Comparison of ENCODE assay signal across 8 cellular contexts in the genomic region with DNA sequence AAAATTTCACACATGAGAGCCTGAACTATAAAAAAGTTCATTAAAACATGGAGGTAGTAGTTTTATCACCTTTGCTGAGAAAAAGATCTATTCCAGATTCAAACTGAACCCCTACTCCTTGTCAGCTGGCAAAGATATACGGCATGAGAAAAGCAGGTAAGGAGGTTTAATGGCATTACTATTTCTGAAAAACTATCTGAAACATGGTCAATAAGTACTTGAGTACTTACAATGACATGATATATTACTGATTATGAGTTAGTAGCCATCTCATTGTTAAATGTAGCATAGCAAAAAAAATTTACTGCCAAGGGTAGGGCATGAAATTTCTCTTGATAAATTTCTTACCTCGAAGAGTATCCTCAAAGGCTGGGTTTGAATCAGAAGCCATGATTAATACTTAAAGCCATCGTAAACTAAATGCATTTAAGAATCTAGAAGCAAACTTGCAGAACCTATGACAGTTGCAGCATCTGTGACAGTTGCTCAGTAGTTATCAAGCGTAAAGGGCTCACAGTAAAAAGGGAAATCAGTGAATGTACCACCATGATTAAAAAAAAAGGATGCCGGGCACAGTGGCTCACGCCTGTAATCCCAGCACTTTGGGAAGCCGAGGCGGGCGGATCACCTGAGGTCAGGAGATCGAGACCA. TPM values are rescaled to one million over a fixed set of nuclear protein-coding genes. Genes with fewer than 3 reads are reported as not detected.
DNase-seq lines count a peak whose midpoint lies in the region; ATAC-seq and TF ChIP-seq lines count a peak whose summit lies in the region.

No MANE protein-coding gene starts in this region.

- POLR2A ChIA-PET in SK-N-SH (lab: Yijun Ruan, JAX), result no interaction called here

- peak overlapping the region; percentile 27 for H3K4me2 ChIP-seq in H9 (ENCODE audit: insufficient read depth, insufficient read length, low read length)
- H3K4me2 ChIP-seq in SK-N-SH, result peak overlapping the region; percentile 67
- peak overlapping the region; percentile 93 for H3K4me2 ChIP-seq in smooth muscle cell

- no peaks in the 10 kb centered on the region for H3K27me3 ChIP-seq in H9 (ENCODE audit: insufficient read depth, low read length)
- no peaks in the 10 kb centered on the region for H3K27me3 ChIP-seq in SK-N-SH (ENCODE audit: insufficient read depth)
- H3K27me3 ChIP-seq in smooth muscle cell (ENCODE audit: low read depth), result no peaks in the 10 kb centered on the region

- H2BK120ac ChIP-seq in H9 (ENCODE audit: low read depth, low read length, poor library complexity, severe bottlenecking), result no peak overlapping the region

- H3K14ac ChIP-seq in H9 (ENCODE audit: insufficient read depth, low read length), result no peak overlapping the region

- H3K27me3 Mint-ChIP-seq in H9 (ENCODE audit: low read depth), result no peaks in the 10 kb centered on the region

- H3K9me2 ChIP-seq in SK-N-SH, result no peaks in the 10 kb centered on the region

- no peaks in the 10 kb centered on the region for H3K79me1 ChIP-seq in H9 (ENCODE audit: insufficient read depth, low read depth, low read length, poor library complexity, severe bottlenecking)

- H3K4ac ChIP-seq in H9 (ENCODE audit: low read depth, low read length), result no peak overlapping the region

- CTCF ChIA-PET in SK-N-SH (lab: Yijun Ruan, JAX), result interaction anchor here (1.4 to 1.8 kb wide), 2 partner anchors 8 to 130 kb away, joined by 5 to 8 read pairs; no protein-coding TSS in a partner anchor

- H3K4me3 Mint-ChIP-seq in H9, result peak overlapping the region; percentile 66 to 74

- no peak overlapping the region for H3K9ac ChIP-seq in H9 (ENCODE audit: extremely low read depth, insufficient read length, low read length)
- peak overlapping the region; percentile 46; the same call in 1 of the 2 replicates for H3K9ac ChIP-seq in SK-N-SH
- H3K9ac ChIP-seq in smooth muscle cell (ENCODE audit: low read depth), result no peak overlapping the region

- no peak overlapping the region for H2BK5ac ChIP-seq in H9 (ENCODE audit: insufficient read length, low read length)

- no peak overlapping the region for H4K91ac ChIP-seq in H9 (ENCODE audit: insufficient read length, low read depth, low read length)

- H3K4me1 ChIP-seq in H9 (ENCODE audit: insufficient read depth, low read length) (no peaks in the 10 kb centered on the region), SK-N-SH (ENCODE audit: control insufficient read depth in 1 of 2, insufficient read depth in 2 of 2, low read depth in 1 of 2, low read length in 1 of 2) (peaks cover 0 to 16% of the 10 kb centered on the region in 2 experiments; a peak in 2 of 4 replicates), smooth muscle cell (ENCODE audit: low read depth) (peaks cover 5% of the 10 kb centered on the region)

- no peak overlapping the region for H3K27ac ChIP-seq in H9 (ENCODE audit: insufficient read length, low read depth, low read length)
- no peak overlapping the region for H3K27ac ChIP-seq in SK-N-SH (ENCODE audit: low read depth in 2 of 2, low read length in 1 of 2)
- H3K27ac ChIP-seq in smooth muscle cell (ENCODE audit: low read depth), result no peak overlapping the region

- H3K18ac ChIP-seq in H9 (ENCODE audit: insufficient read length, low read depth, low read length), result no peak overlapping the region

- no peaks in the 10 kb centered on the region for H3K23me2 ChIP-seq in H9 (ENCODE audit: insufficient read length, low read depth, low read length, poor library complexity, severe bottlenecking)

- no peak overlapping the region for H2AFZ ChIP-seq in H9 (ENCODE audit: low read length)
- H2AFZ ChIP-seq in SK-N-SH (ENCODE audit: low read depth), result peak overlapping the region; percentile 92
- H2AFZ ChIP-seq in smooth muscle cell (ENCODE audit: low read depth), result peak overlapping the region; percentile 65

- no peak overlapping the region for H2BK12ac ChIP-seq in H9 (ENCODE audit: insufficient read length, low read depth, low read length)

- no peaks in the 10 kb centered on the region for H3K79me2 ChIP-seq in H9 (ENCODE audit: insufficient read depth, low read length)
- no peaks in the 10 kb centered on the region for H3K79me2 ChIP-seq in SK-N-SH (ENCODE audit: insufficient read depth)
- H3K79me2 ChIP-seq in smooth muscle cell (ENCODE audit: low read depth), result no peaks in the 10 kb centered on the region

- H3K36me3 ChIP-seq in SK-N-SH (replicated peaks in 1 of 2; ENCODE audit: control insufficient read depth in 1 of 2, insufficient read depth in 2 of 2, low read length in 1 of 2), result peaks cover 0 to 11% of the 10 kb centered on the region in 2 experiments
- H3K36me3 ChIP-seq in smooth muscle cell (ENCODE audit: low read depth), result peaks cover 5% of the 10 kb centered on the region

- no peak overlapping the region for H3T11ph ChIP-seq in H9 (ENCODE audit: low read length)

- H3K9me3 ChIP-seq in H9 (ENCODE audit: control insufficient read depth, low read depth, low read length) (no peaks in the 10 kb centered on the region), SK-N-SH (no peaks in the 10 kb centered on the region), smooth muscle cell (replicated peaks; ENCODE audit: low read depth) (no peaks in the 10 kb centered on the region)

- TF ChIP-seq EP300 in SK-N-SH (IDR thresholded peaks at IDR 0.05; ENCODE audit: borderline replicate concordance in 1 of 2, low read depth in 1 of 2, low read length in 1 of 2), result no peak

- 0 out of 7 replicates have a peak overlapping the region, but pooled peaks of 1 of the 3 experiments have one; percentile 18 for H3K27ac Mint-ChIP-seq in H9

- TF ChIP-seq CTCF in H9 (conservative IDR thresholded peaks at IDR 0.05) (no peak), SK-N-SH (IDR thresholded peaks at IDR 0.05) (no peak), foreskin fibroblast (IDR thresholded peaks at IDR 0.05; ENCODE audit: low read depth, low read length) (no peak), smooth muscle cell (IDR thresholded peaks at IDR 0.05; ENCODE audit: borderline replicate concordance, insufficient read depth, poor library complexity, severe bottlenecking) (no peak)

- peaks cover 6 to 21% (median 13%) of the 10 kb centered on the region in 3 experiments; a peak in 6 of 7 replicates for H3K36me3 Mint-ChIP-seq in H9 (ENCODE audit: insufficient read depth in 1 of 3, low read depth in 3 of 3)

- no peak overlapping the region for H3K23ac ChIP-seq in H9 (ENCODE audit: insufficient read length, low read depth, low read length)

- H4K20me1 ChIP-seq in H9 (ENCODE audit: control insufficient read depth, insufficient read depth, insufficient read length) (no peaks in the 10 kb centered on the region), SK-N-SH (ENCODE audit: insufficient read depth) (no peaks in the 10 kb centered on the region), smooth muscle cell (ENCODE audit: low read depth) (no peaks in the 10 kb centered on the region)

- no CpG with 5 or more reads among the region's 10 CpGs for WGBS in H9 (ENCODE audit: extremely low coverage, insufficient read length, low lambda C conversion rate)
- 24% methylated on average over 10 of the region's 10 CpGs for WGBS in SK-N-SH (ENCODE audit: low lambda C conversion rate)
- WGBS in smooth muscle cell (ENCODE audit: low lambda C conversion rate), result 43% methylated on average over 10 of the region's 10 CpGs

- DNase-seq in H9 (no peak), SK-N-SH (no peak), foreskin fibroblast (no peak), smooth muscle cell (lab: John Stamatoyannopoulos, UW; ENCODE audit: unreplicated experiment) (no peak), middle frontal gyrus (ENCODE audit: extremely low spot score, low spot score) (no peak), RPMI8226 (no peak)

- H3K4me3 ChIP-seq in SK-N-SH (ENCODE audit: low read depth in 2 of 2, low read length in 1 of 2) (peak overlapping the region; percentile 39 to 56), foreskin fibroblast (ENCODE audit: low read depth in 1 of 2, low read length in 2 of 2) (peak overlapping the region; percentile 35 to 54), smooth muscle cell (peak overlapping the region; percentile 55)

- no peak for TF ChIP-seq RAD21 in SK-N-SH (IDR thresholded peaks at IDR 0.05; ENCODE audit: low read length)

- no peak overlapping the region for H2BK20ac ChIP-seq in H9 (ENCODE audit: low read depth, low read length, poor library complexity, severe bottlenecking)

- ATAC-seq in GM19455 (IDR thresholded peaks at IDR 0.05; ENCODE audit: unreplicated experiment) (no peak), HG03460 (IDR thresholded peaks at IDR 0.05; ENCODE audit: unreplicated experiment) (no peak)

- H2AK5ac ChIP-seq in H9 (ENCODE audit: insufficient read length, low read length), result no peak overlapping the region

- H3F3A ChIP-seq in SK-N-SH (replicated peaks; ENCODE audit: insufficient read depth) (peaks cover 26% of the 10 kb centered on the region), smooth muscle cell (ENCODE audit: low read depth) (no peaks in the 10 kb centered on the region)

- H2BK15ac ChIP-seq in H9 (ENCODE audit: low read depth, low read length), result no peak overlapping the region

- H4K5ac ChIP-seq in H9 (ENCODE audit: insufficient read length, low read depth, low read length), result no peak overlapping the region

- no peaks in the 10 kb centered on the region for H3K9me3 Mint-ChIP-seq in H9

- peaks cover 8% of the 10 kb centered on the region in 2 experiments for H3K4me1 Mint-ChIP-seq in H9

- no peak overlapping the region for H4K8ac ChIP-seq in H9 (replicated peaks; ENCODE audit: insufficient read length, low read depth, low read length)

- H3K56ac ChIP-seq in H9 (ENCODE audit: insufficient read length, low read depth, low read length), result no peak overlapping the region

TF ChIP-seq in SK-N-SH, 30 proteins besides CTCF, POLR2A, EP300 and RAD21:
- TF ChIP-seq FOXJ3 (CRISPR knock-in tag; IDR thresholded peaks at IDR 0.05) (no peak), GATA2 (CRISPR knock-in tag; IDR thresholded peaks at IDR 0.05) (no peak), CHD2 (IDR thresholded peaks at IDR 0.05; ENCODE audit: low read length, partially characterized antibody) (no peak), TCF12 (IDR thresholded peaks at IDR 0.05) (no peak), NRF1 (IDR thresholded peaks at IDR 0.05; ENCODE audit: low read depth, low read length) (no peak), EZH2phosphoT487 (IDR thresholded peaks at IDR 0.05; ENCODE audit: borderline replicate concordance, low read depth) (no peak)
TF ChIP-seq in SK-N-SH: peak in this region for 0.

RNA-seq across cellular contexts. Expression of gene SLC17A5, which starts 8.7 kb away (rescaled TPM):
- 8.3 and 8.9 TPM in 2 replicates for total RNA-seq in H9 (2021)
- 9.2 and 14.0 TPM in 2 replicates for polyA plus RNA-seq in SK-N-SH (2012; rRNA removed)
- polyA plus RNA-seq in SK-N-SH (2012; cell fraction: cytosol; rRNA removed), result 12.4 and 14.0 TPM in 2 replicates
- polyA plus RNA-seq in SK-N-SH (2012; cell fraction: nucleus; rRNA removed), result 3.0 and 6.3 TPM in 2 replicates
- total RNA-seq in smooth muscle cell, result 36.4 and 49.0 TPM in 2 replicates
- 27.6 and 39.9 TPM in 2 replicates for polyA plus RNA-seq in smooth muscle cell

RNA-seq across cellular contexts. Expression of gene CD109, which starts 50.9 kb away (rescaled TPM):
- total RNA-seq in H9 (2021) (3.2 and 3.3 TPM in 2 replicates), smooth muscle cell (28.0 and 31.1 TPM in 2 replicates)
- polyA plus RNA-seq in SK-N-SH (2012; rRNA removed) (19.7 and 27.8 TPM in 2 replicates), smooth muscle cell (4.6 and 7.7 TPM in 2 replicates)
- 30.4 and 31.3 TPM in 2 replicates for polyA plus RNA-seq in SK-N-SH (2012; cell fraction: cytosol; rRNA removed)
- 9.4 and 20.1 TPM in 2 replicates for polyA plus RNA-seq in SK-N-SH (2012; cell fraction: nucleus; rRNA removed)

Comparison
In these comparisons a context has a peak if more than half of its experiments do, and no peak if none do; other contexts are left out.
1. H3K4me2 ChIP-seq: peak in every context shown above with its lines; median percentile 93 in smooth muscle cell; 67 in SK-N-SH; 27 in H9.